12 cellular contexts compared by ENCODE assay signal in genomic region chr17:40306395-40306794, GRCh38. TPM values are rescaled to one million over a fixed set of nuclear protein-coding genes. Genes with fewer than 3 reads are reported as not detected.
DNase-seq lines count a peak whose midpoint lies in the region; TF ChIP-seq lines count a peak whose summit lies in the region.
"Had no signal": no experiment of that assay in that cellular context is flagged by ENCODE, and none has a peak within 500 bp of the region (broad histone marks: within the 10 kb centered on the region; RNA-seq: fewer than 3 reads in every experiment).

No MANE protein-coding gene starts in this region.

- H3K4me3 ChIP-seq in BE2C (ENCODE audit: low read depth, low read length) (0 out of 2 replicates have a peak overlapping the region, but pooled peaks have one; percentile 9), HUES6 (ENCODE audit: low read depth, low read length) (no peak overlapping the region), colonic mucosa (no peak overlapping the region), osteoblast (ENCODE audit: insufficient read depth, low read length) (no peak overlapping the region)

- H3K27me3 ChIP-seq in BE2C (no peaks in the 10 kb centered on the region), HUES6 (ENCODE audit: control insufficient read depth, insufficient read depth, low read length) (no peaks in the 10 kb centered on the region), colonic mucosa (no peaks in the 10 kb centered on the region), osteoblast (ENCODE audit: insufficient read depth, low read length) (no peaks in the 10 kb centered on the region)

- peak overlapping the region; percentile 46 for H3K4me2 ChIP-seq in osteoblast (ENCODE audit: insufficient read depth, low read length)

- H3K36me3 ChIP-seq in BE2C (peaks cover 15% of the 10 kb centered on the region), HUES6 (ENCODE audit: control insufficient read depth, insufficient read depth, low read length) (peaks cover 30% of the 10 kb centered on the region), colonic mucosa (no peaks in the 10 kb centered on the region), osteoblast (ENCODE audit: insufficient read depth, low read length) (peaks cover 7% of the 10 kb centered on the region)

- TF ChIP-seq CTCF in BE2C (IDR thresholded peaks at IDR 0.05; ENCODE audit: low read depth, low read length), result no peak
- no peak for TF ChIP-seq CTCF in colonic mucosa (IDR thresholded peaks at IDR 0.05)
- TF ChIP-seq CTCF in osteoblast (IDR thresholded peaks at IDR 0.05; ENCODE audit: extremely low read depth, low read depth, low read length), result no peak
- no peak for TF ChIP-seq CTCF in GM13976 (IDR thresholded peaks at IDR 0.05; ENCODE audit: borderline replicate concordance, control extremely low read depth, extremely low read depth, insufficient read depth, missing control alignments)

- no peaks in the 10 kb centered on the region for H4K20me1 ChIP-seq in osteoblast (ENCODE audit: insufficient read depth, low read length)

- no peaks in the 10 kb centered on the region for H3K79me2 ChIP-seq in osteoblast (ENCODE audit: insufficient read depth, low read length)

- DNase-seq in BE2C (no peak), colonic mucosa (no peak), osteoblast (ENCODE audit: insufficient read length, low spot score, missing footprints) (no peak), NCI-H2171 treated with DMSO at 0.1 percent for 48 hours (lab: John Stamatoyannopoulos, UW) (no peak), GM13976 (ENCODE audit: low spot score) (no peak), NCI-H1436 treated with DMSO at 0.1 percent for 48 hours (lab: John Stamatoyannopoulos, UW) (no peak)
- no peak for DNase-seq in stimulated activated CD4-positive, alpha-beta T cell treated with anti-CD3 and anti-CD28 coated beads, Interleukin-4, amount 100 ng/mL, for 24 hours
- DNase-seq: CD8-positive, alpha-beta memory T cell; naive B cell; stimulated activated CD4-positive, alpha-beta T cell treated with anti-CD3 and anti-CD28 coated beads, Interleukin-1b, Interleukin-23, amount 100 ng/mL, for 48 hours had no signal

- H3K27ac ChIP-seq in HUES6 (ENCODE audit: low read depth, low read length) (no peak overlapping the region), colonic mucosa (peak overlapping the region; percentile 20), osteoblast (ENCODE audit: low read depth, low read length) (peak overlapping the region; percentile 69)

- no peak overlapping the region for H2AFZ ChIP-seq in osteoblast (ENCODE audit: low read length)

- H3K9me3 ChIP-seq in BE2C (no peaks in the 10 kb centered on the region), HUES6 (ENCODE audit: control insufficient read depth, insufficient read depth, low read depth, low read length) (no peaks in the 10 kb centered on the region), colonic mucosa (no peaks in the 10 kb centered on the region), osteoblast (ENCODE audit: low read depth, low read length) (no peaks in the 10 kb centered on the region)

- H3K9ac ChIP-seq in HUES6 (ENCODE audit: low read length) (peak overlapping the region; percentile 7), colonic mucosa (ENCODE audit: low read depth in 2 of 2, low read length in 2 of 2) (peak overlapping the region; percentile 16 to 24)

- peaks cover 63% of the 10 kb centered on the region for H3K4me1 ChIP-seq in BE2C
- H3K4me1 ChIP-seq in HUES6 (ENCODE audit: control insufficient read depth, insufficient read depth, low read length), result peaks cover 40% of the 10 kb centered on the region
- H3K4me1 ChIP-seq in colonic mucosa, result peaks cover 15% of the 10 kb centered on the region
- H3K4me1 ChIP-seq in osteoblast (ENCODE audit: insufficient read depth, low read length), result peaks cover 57% of the 10 kb centered on the region

- intact Hi-C loops in colonic mucosa (cut with DNase I), result loop anchor here (2.0 kb wide), 1 partner anchor 40 kb away; no protein-coding TSS in a partner anchor

- in situ Hi-C loops in GM13976 (cut with MboI; ENCODE audit: low sequenced_read_pairs, unreplicated experiment), result no loop called here

RNA-seq across cellular contexts. Expression of gene RARA, which starts 2.6 kb away (rescaled TPM):
- 141 TPM for polyA plus RNA-seq in BE2C (2012; ENCODE audit: insufficient read depth, insufficient read length, low read depth)
- total RNA-seq in colonic mucosa, result 10 to 100 TPM; 25.6 to 46.7 TPM
- 31.1 and 32.4 TPM in 2 replicates for total RNA-seq in osteoblast

RNA-seq across cellular contexts. Expression of gene CDC6, which starts 18.7 kb away (rescaled TPM):
- 7.1 TPM for polyA plus RNA-seq in BE2C (2012; ENCODE audit: insufficient read depth, insufficient read length, low read depth)
- total RNA-seq in colonic mucosa (10 to 100 TPM in 1 of 2 donors, 1 to 10 TPM in 1; 8.5 to 40.8 TPM), osteoblast (5.1 and 8.3 TPM in 2 replicates)

RNA-seq across cellular contexts. Expression of gene GJD3, which starts 58.1 kb away (rescaled TPM):
- polyA plus RNA-seq in BE2C (2012; ENCODE audit: insufficient read depth, insufficient read length, low read depth), result 11.3 TPM
- under 1 TPM; 0.40 to 0.85 TPM for total RNA-seq in colonic mucosa
- 1.8 and 2.7 TPM in 2 replicates for total RNA-seq in osteoblast
- total RNA-seq: activated CD8-positive, alpha-beta memory T cell treated with anti-CD3 and anti-CD28 coated beads for 36 hours had no signal
